ENCODE assay signal across 8 cellular contexts in the genomic region with DNA sequence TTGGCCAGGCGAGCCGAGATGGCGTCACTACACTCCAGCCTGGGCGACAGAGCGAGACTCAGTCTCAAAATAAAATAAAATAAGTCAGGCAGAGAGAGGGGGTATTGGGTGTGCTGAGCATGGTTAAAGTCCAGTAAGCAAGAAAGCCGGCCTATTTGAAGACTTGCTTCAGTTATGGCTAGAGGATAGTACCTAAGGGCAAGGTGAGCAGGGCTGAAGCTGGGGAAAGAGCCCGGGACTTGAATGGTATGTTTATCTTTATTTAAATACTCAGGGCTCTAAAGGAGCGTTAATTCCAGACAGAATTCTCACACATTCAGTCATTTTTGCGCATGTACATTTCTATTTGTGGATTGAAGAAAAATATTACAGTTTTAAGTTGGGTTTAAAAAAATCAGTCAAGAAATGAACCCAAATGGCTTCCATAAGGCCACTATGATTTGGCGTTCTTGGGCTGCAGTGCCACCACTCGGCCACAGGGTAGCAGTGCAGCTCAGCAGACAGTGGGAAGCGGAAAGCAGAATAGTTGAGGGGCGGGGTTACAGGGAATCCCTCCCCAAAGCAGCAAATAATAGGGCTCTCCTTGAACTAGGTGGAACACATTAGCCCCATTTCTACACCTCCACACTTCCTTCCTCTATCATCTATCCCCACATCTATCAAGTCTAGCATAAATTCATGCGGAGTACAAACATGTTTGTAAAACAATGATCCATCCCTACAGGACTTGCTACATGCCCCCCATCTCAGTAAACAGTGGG. TPM values are rescaled to one million over a fixed set of nuclear protein-coding genes. Genes with fewer than 3 reads are reported as not detected.
DNase-seq lines count a peak whose midpoint lies in the region; ATAC-seq lines count a peak whose summit lies in the region.

No MANE protein-coding gene starts in this region.

- CTCF ChIA-PET in T-cell (lab: Charles Lee): interaction anchor here in 1 of 2 donors (0.7 kb wide), 1 partner anchor 1671 kb away, joined by 5 read pairs; no protein-coding TSS in a partner anchor

- peak; percentile 21 for DNase-seq in NCI-H128 (lab: John Stamatoyannopoulos, UW; ENCODE audit: unreplicated experiment)
- DNase-seq in T-cell: peak; percentile 46 to 79 (median 70)
- DNase-seq in amniotic epithelial cell (ENCODE audit: low read depth): peak; percentile 70
- DNase-seq in left cardiac atrium: peak; percentile 83
- DNase-seq in renal cortical epithelial cell (ENCODE audit: low read depth): peak; percentile 77

- ATAC-seq in GM18498 (IDR thresholded peaks at IDR 0.05; ENCODE audit: unreplicated experiment) (peak; percentile 99), HG02763 (IDR thresholded peaks at IDR 0.05; ENCODE audit: unreplicated experiment) (peak; percentile 88), T-cell (replicated peaks in 1 of 4) (peak; percentile 96 to 99 (median 98)), left cardiac atrium (peak; percentile 96), GM19467 (IDR thresholded peaks at IDR 0.05; ENCODE audit: unreplicated experiment) (no peak)

- no peaks in the 10 kb centered on the region for H3K36me3 Mint-ChIP-seq in T-cell

- intact Hi-C loops in left cardiac atrium (cut with DNase I): loop anchor here (2.0 to 10.0 kb wide), 3 partner anchors 85 to 246 kb away; partner anchors contain the start of gene PRSS48 (in 2 of the 2)

- POLR2A ChIA-PET in T-cell (lab: Charles Lee): no interaction called here

- H3K4me3 Mint-ChIP-seq in T-cell: no peak overlapping the region

- peaks cover 0 to 4% (median 3%) of the 10 kb centered on the region in 3 donors for H3K4me1 Mint-ChIP-seq in T-cell

- no peak overlapping the region for H3K27ac Mint-ChIP-seq in T-cell

- H3K27me3 Mint-ChIP-seq in T-cell: peaks cover 4 to 17% of the 10 kb centered on the region in 2 donors

- no peaks in the 10 kb centered on the region for H3K9me3 Mint-ChIP-seq in T-cell

RNA-seq across cellular contexts. Expression of gene SH3D19, which starts 37.2 kb away (rescaled TPM):
- total RNA-seq in T-cell (under 1 TPM in 4 of 5 donors, not detected in 1; 0.38 to 0.66 (median 0.51) TPM), left cardiac atrium (10 to 100 TPM; 88.0 to 94.7 TPM), renal cortical epithelial cell (9.4 and 22.8 TPM in 2 replicates)

RNA-seq across cellular contexts. Expression of gene FHIP1A, which starts 46.4 kb away (rescaled TPM):
- total RNA-seq in T-cell (1 to 10 TPM; 1.1 to 2.7 (median 1.6) TPM), left cardiac atrium (10 to 100 TPM; 13.0 to 14.2 TPM), renal cortical epithelial cell (17.0 and 19.3 TPM in 2 replicates)

Comparison
In these comparisons a context has a peak if more than half of its experiments do, and no peak if none do; other contexts are left out.
1. DNase-seq: peak in every context shown above with its lines; median percentile 83 in left cardiac atrium; 77 in renal cortical epithelial cell; 70 in amniotic epithelial cell; 70 in T-cell; 21 in NCI-H128.